In genomic region chr1:52892424-52892823, GRCh38 we compare ENCODE assay signal across 29 cellular contexts. TPM values are rescaled to one million over a fixed set of nuclear protein-coding genes. Genes with fewer than 3 reads are reported as not detected.
"Had no signal": no experiment of that assay in that cellular context is flagged by ENCODE, and none has a peak within 500 bp of the region (broad histone marks: within the 10 kb centered on the region; RNA-seq: fewer than 3 reads in every experiment).

No MANE protein-coding gene starts in this region.

- ATAC-seq: naive thymus-derived CD8-positive, alpha-beta T cell; natural killer cell treated with Interleukin-12 subunit alpha and Interleukin-12 subunit beta and Interleukin-15 and Interleukin-18, amount 100 ng/mL, for 72 hours; pancreas; right cardiac atrium; right lobe of liver; stimulated activated effector memory CD8-positive, alpha-beta T cell treated with anti-CD3 and anti-CD28 coated beads, Interleukin-12 subunit alpha, Interleukin-12 subunit beta, amount 100 ng/mL, for 72 hours; stimulated activated naive B cell treated with anti-CD40 and anti-IgM and Interleukin-4, amounts not matched to agents 10 μg/mL and 1 μg/mL and 100 μg/mL, for 72 hours; upper lobe of right lung had no signal

- DNase-seq: naive thymus-derived CD8-positive, alpha-beta T cell; nephron progenitor cell; nucleus accumbens; pancreas; right cardiac atrium; right lobe of liver; sigmoid colon; small intestine; stimulated activated CD4-positive, alpha-beta T cell treated with anti-CD3 and anti-CD28 coated beads, Interleukin-15, amount 100 ng/mL, for 24 hours; stimulated activated CD4-positive, alpha-beta T cell treated with anti-CD3 and anti-CD28 coated beads, Interleukin-2, amount 100 ng/mL, for 24 hours; stimulated activated CD4-positive, alpha-beta T cell treated with anti-CD3 and anti-CD28 coated beads, Interleukin-2, amount 100 ng/mL, for 48 hours; stimulated activated CD4-positive, alpha-beta T cell treated with anti-CD3 and anti-CD28 coated beads, Interleukin-4, amount 100 ng/mL, for 24 hours; stimulated activated naive B cell treated with anti-CD40 and anti-IgM and Interleukin-4, amounts not matched to agents 10 μg/mL and 1 μg/mL and 100 μg/mL, for 72 hours; stimulated activated naive CD4-positive, alpha-beta T cell treated with Interleukin-2 at 50 U/mL for 16 hours; stomach; thyroid gland; upper lobe of right lung had no signal

- H3K27ac ChIP-seq: neutrophil, pancreas, prostate gland, right lobe of liver, sigmoid colon, stomach, thoracic aorta, thyroid gland, tibial nerve, upper lobe of right lung, vagina had no signal

- H3K36me3 Mint-ChIP-seq: natural killer cell treated with Interleukin-12 subunit alpha and Interleukin-12 subunit beta and Interleukin-15 and Interleukin-18, amount 100 ng/mL, for 72 hours; stimulated activated effector memory CD8-positive, alpha-beta T cell treated with anti-CD3 and anti-CD28 coated beads, Interleukin-12 subunit alpha, Interleukin-12 subunit beta, amount 100 ng/mL, for 72 hours; stimulated activated naive B cell treated with anti-CD40 and anti-IgM and Interleukin-4, amounts not matched to agents 10 μg/mL and 1 μg/mL and 100 μg/mL, for 72 hours; type B pancreatic cell had no signal

- H3K4me1 Mint-ChIP-seq: stimulated activated effector memory CD8-positive, alpha-beta T cell treated with anti-CD3 and anti-CD28 coated beads, Interleukin-12 subunit alpha, Interleukin-12 subunit beta, amount 100 ng/mL, for 72 hours; stimulated activated naive B cell treated with anti-CD40 and anti-IgM and Interleukin-4, amounts not matched to agents 10 μg/mL and 1 μg/mL and 100 μg/mL, for 72 hours had no signal

- H3K4me3 Mint-ChIP-seq: naive thymus-derived CD8-positive, alpha-beta T cell; natural killer cell treated with Interleukin-12 subunit alpha and Interleukin-12 subunit beta and Interleukin-15 and Interleukin-18, amount 100 ng/mL, for 72 hours; nephron progenitor cell; neural crest cell; stimulated activated effector memory CD8-positive, alpha-beta T cell treated with anti-CD3 and anti-CD28 coated beads, Interleukin-12 subunit alpha, Interleukin-12 subunit beta, amount 100 ng/mL, for 72 hours; stimulated activated naive B cell treated with anti-CD40 and anti-IgM and Interleukin-4, amounts not matched to agents 10 μg/mL and 1 μg/mL and 100 μg/mL, for 72 hours; stimulated activated naive CD8-positive, alpha-beta T cell treated with anti-CD3 and anti-CD28 coated beads, Interleukin-15, Interleukin-2, amounts not matched to agents 100 ng/mL and 50 ng/mL, for 24 hours; type B pancreatic cell had no signal

- H3K4me3 ChIP-seq: pancreas, prostate gland, right lobe of liver, sigmoid colon, stomach, thoracic aorta, thyroid gland, tibial nerve, upper lobe of right lung, vagina had no signal

- H3K9me3 ChIP-seq: neutrophil, pancreas, prostate gland, right lobe of liver, sigmoid colon, stomach, thoracic aorta, thyroid gland, tibial nerve, upper lobe of right lung, vagina had no signal

- H3K36me3 ChIP-seq: neutrophil, pancreas, prostate gland, thoracic aorta had no signal

- H3K27me3 Mint-ChIP-seq: naive thymus-derived CD8-positive, alpha-beta T cell; stimulated activated naive B cell treated with anti-CD40 and anti-IgM and Interleukin-4, amounts not matched to agents 10 μg/mL and 1 μg/mL and 100 μg/mL, for 72 hours; stimulated activated naive CD8-positive, alpha-beta T cell treated with anti-CD3 and anti-CD28 coated beads, Interleukin-15, Interleukin-2, amounts not matched to agents 100 ng/mL and 50 ng/mL, for 24 hours; type B pancreatic cell had no signal

- H3K27me3 ChIP-seq: neutrophil, pancreas, right lobe of liver, sigmoid colon, stomach, thyroid gland, tibial nerve, upper lobe of right lung, vagina had no signal

- FAIRE-seq: pancreas, small intestine, urothelium cell line had no signal

- H3K9me3 Mint-ChIP-seq: naive thymus-derived CD8-positive, alpha-beta T cell; natural killer cell treated with Interleukin-12 subunit alpha and Interleukin-12 subunit beta and Interleukin-15 and Interleukin-18, amount 100 ng/mL, for 72 hours; nephron progenitor cell; neural crest cell; stimulated activated effector memory CD8-positive, alpha-beta T cell treated with anti-CD3 and anti-CD28 coated beads, Interleukin-12 subunit alpha, Interleukin-12 subunit beta, amount 100 ng/mL, for 72 hours; stimulated activated naive B cell treated with anti-CD40 and anti-IgM and Interleukin-4, amounts not matched to agents 10 μg/mL and 1 μg/mL and 100 μg/mL, for 72 hours; stimulated activated naive CD8-positive, alpha-beta T cell treated with anti-CD3 and anti-CD28 coated beads, Interleukin-15, Interleukin-2, amounts not matched to agents 100 ng/mL and 50 ng/mL, for 24 hours; type B pancreatic cell had no signal

- H3K27ac Mint-ChIP-seq: naive thymus-derived CD8-positive, alpha-beta T cell; natural killer cell treated with Interleukin-12 subunit alpha and Interleukin-12 subunit beta and Interleukin-15 and Interleukin-18, amount 100 ng/mL, for 72 hours; nephron progenitor cell; stimulated activated effector memory CD8-positive, alpha-beta T cell treated with anti-CD3 and anti-CD28 coated beads, Interleukin-12 subunit alpha, Interleukin-12 subunit beta, amount 100 ng/mL, for 72 hours; stimulated activated naive B cell treated with anti-CD40 and anti-IgM and Interleukin-4, amounts not matched to agents 10 μg/mL and 1 μg/mL and 100 μg/mL, for 72 hours; stimulated activated naive CD8-positive, alpha-beta T cell treated with anti-CD3 and anti-CD28 coated beads, Interleukin-15, Interleukin-2, amounts not matched to agents 100 ng/mL and 50 ng/mL, for 24 hours; type B pancreatic cell had no signal

- H3K4me1 ChIP-seq: pancreas, prostate gland, right lobe of liver, sigmoid colon, stomach, thyroid gland, tibial nerve, upper lobe of right lung, vagina had no signal

RNA-seq across cellular contexts. Expression of gene ZYG11A, which starts 49.9 kb away (rescaled TPM):
- total RNA-seq: naive thymus-derived CD8-positive, alpha-beta T cell; pancreas; sigmoid colon; skeletal muscle tissue; thoracic aorta; tibial nerve; upper lobe of right lung had no signal
- polyA plus RNA-seq: pancreas had no signal
